ENCODE assay signal across 24 cellular contexts in genomic region chr11:46341454-46341853, GRCh38. TPM values are rescaled to one million over a fixed set of nuclear protein-coding genes. Genes with fewer than 3 reads are reported as not detected.
DNase-seq lines count a peak whose midpoint lies in the region; ATAC-seq and TF ChIP-seq lines count a peak whose summit lies in the region.
"Had no signal": no experiment of that assay in that cellular context is flagged by ENCODE, and none has a peak within 500 bp of the region (broad histone marks: within the 10 kb centered on the region; RNA-seq: fewer than 3 reads in every experiment).

No MANE protein-coding gene starts in this region.

- H3K4me3 ChIP-seq in BLaER1, result no peak overlapping the region
- H3K4me3 ChIP-seq in lung, result no peak overlapping the region
- H3K4me3 ChIP-seq: skin epidermis had no signal

- H3K27me3 ChIP-seq in BLaER1 (peaks cover 8% of the 10 kb centered on the region; the same call in 1 of the 2 replicates), lung (ENCODE audit: control insufficient read depth, insufficient read depth) (no peaks in the 10 kb centered on the region)
- H3K27me3 ChIP-seq in CD4-positive, alpha-beta T cell (ENCODE audit: control insufficient read depth, insufficient read depth, low read length), result no peaks in the 10 kb centered on the region

- H3K27ac Mint-ChIP-seq in CD4-positive, alpha-beta T cell, result peak overlapping the region; percentile 80
- H3K27ac Mint-ChIP-seq in activated naive CD8-positive, alpha-beta T cell treated with anti-CD3 and anti-CD28 coated beads for 36 hours, result peak overlapping the region; percentile 1
- no peak overlapping the region for H3K27ac Mint-ChIP-seq in mesothelial cell of epicardium
- H3K27ac Mint-ChIP-seq: activated T-cell treated with anti-CD3 and anti-CD28 coated beads, Interleukin-2, amount 50 U/mL, for 72 hours; B cell; stimulated activated naive CD8-positive, alpha-beta T cell treated with anti-CD3 and anti-CD28 coated beads, Interleukin-15, Interleukin-2, amounts not matched to agents 100 ng/mL and 50 ng/mL, for 24 hours had no signal

- no peaks in the 10 kb centered on the region for H3K27me3 Mint-ChIP-seq in CD4-positive, alpha-beta T cell
- H3K27me3 Mint-ChIP-seq in activated naive CD8-positive, alpha-beta T cell treated with anti-CD3 and anti-CD28 coated beads for 36 hours, result no peaks in the 10 kb centered on the region
- H3K27me3 Mint-ChIP-seq in mesothelial cell of epicardium (ENCODE audit: low read depth), result peaks cover 2% of the 10 kb centered on the region
- H3K27me3 Mint-ChIP-seq: stimulated activated naive CD8-positive, alpha-beta T cell treated with anti-CD3 and anti-CD28 coated beads, Interleukin-15, Interleukin-2, amounts not matched to agents 100 ng/mL and 50 ng/mL, for 24 hours had no signal

- no peaks in the 10 kb centered on the region for H3K36me3 ChIP-seq in BLaER1
- H3K36me3 ChIP-seq in lung (ENCODE audit: control insufficient read depth in 2 of 2, insufficient read depth in 2 of 2, low read length in 2 of 2), result no peaks in the 10 kb centered on the region

- no peak for TF ChIP-seq CTCF in CD4-positive, alpha-beta T cell (IDR thresholded peaks at IDR 0.05)
- TF ChIP-seq CTCF in lung (IDR thresholded peaks at IDR 0.05; ENCODE audit: control extremely low read depth, extremely low read depth) (no peak), mesothelial cell of epicardium (IDR thresholded peaks at IDR 0.05; ENCODE audit: unreplicated experiment) (no peak)

- H3K4me1 ChIP-seq in BLaER1 (peaks cover 66% of the 10 kb centered on the region), lung (ENCODE audit: control insufficient read depth in 2 of 2, insufficient read depth in 2 of 2, low read length in 2 of 2) (peaks cover 5 to 28% of the 10 kb centered on the region in 2 donors)

- no peak overlapping the region for H3K9ac ChIP-seq in BLaER1

- H3K27ac ChIP-seq in BLaER1, result no peak overlapping the region
- H3K27ac ChIP-seq in CD4-positive, alpha-beta T cell (ENCODE audit: low read depth, low read length), result peak overlapping the region; percentile 58
- peak overlapping the region; percentile 10 to 86 for H3K27ac ChIP-seq in lung (ENCODE audit: low read depth in 1 of 2, low read length in 1 of 2)

- H3K9me3 ChIP-seq in BLaER1 (no peaks in the 10 kb centered on the region), lung (ENCODE audit: control insufficient read depth in 2 of 2, insufficient read depth in 1 of 2, low read length in 1 of 2) (no peaks in the 10 kb centered on the region)
- no peaks in the 10 kb centered on the region for H3K9me3 ChIP-seq in CD4-positive, alpha-beta T cell (ENCODE audit: control insufficient read depth, low read length)

- no peaks in the 10 kb centered on the region for H3K9me3 Mint-ChIP-seq in CD4-positive, alpha-beta T cell
- no peaks in the 10 kb centered on the region for H3K9me3 Mint-ChIP-seq in activated naive CD8-positive, alpha-beta T cell treated with anti-CD3 and anti-CD28 coated beads for 36 hours
- H3K9me3 Mint-ChIP-seq in mesothelial cell of epicardium, result no peaks in the 10 kb centered on the region
- H3K9me3 Mint-ChIP-seq: activated T-cell treated with anti-CD3 and anti-CD28 coated beads, Interleukin-2, amount 50 U/mL, for 72 hours; stimulated activated naive CD8-positive, alpha-beta T cell treated with anti-CD3 and anti-CD28 coated beads, Interleukin-15, Interleukin-2, amounts not matched to agents 100 ng/mL and 50 ng/mL, for 24 hours had no signal

- H3K36me3 Mint-ChIP-seq in CD4-positive, alpha-beta T cell (ENCODE audit: low read depth), result peaks cover 9% of the 10 kb centered on the region
- H3K36me3 Mint-ChIP-seq in activated naive CD8-positive, alpha-beta T cell treated with anti-CD3 and anti-CD28 coated beads for 36 hours, result no peaks in the 10 kb centered on the region
- no peaks in the 10 kb centered on the region for H3K36me3 Mint-ChIP-seq in mesothelial cell of epicardium

- intact Hi-C loops in CD4-positive, alpha-beta T cell (cut with DNase I, micrococcal nuclease), result loop anchor here in 1 of 2 experiments (10.0 kb wide), 1 partner anchor 193 kb away; no protein-coding TSS in a partner anchor

- WGBS in lung, 2 donors, result 90 to 93% methylated on average over 3 of the region's 3 CpGs

- no peaks in the 10 kb centered on the region for H4K20me1 ChIP-seq in BLaER1

- peak overlapping the region; percentile 75 for H3K4me2 ChIP-seq in BLaER1

- CTCF ChIA-PET in CD4-positive, alpha-beta T cell (lab: Charles Lee), result interaction anchor here (1.5 kb wide), 1 partner anchor 11 kb away, joined by 3 read pairs; no protein-coding TSS in a partner anchor

- POLR2A ChIA-PET in CD4-positive, alpha-beta T cell (lab: Charles Lee), result interaction anchor here (1.0 to 14.3 kb wide), 2 partner anchors 8 to 12 kb away, joined by 3 to 266 read pairs; no protein-coding TSS in a partner anchor

- no peak for DNase-seq in CD4-positive, alpha-beta T cell
- no peak for DNase-seq in activated naive CD8-positive, alpha-beta T cell treated with anti-CD3 and anti-CD28 coated beads for 36 hours
- no peak for DNase-seq in lung (ENCODE audit: low spot score)
- DNase-seq in NOMO-1 treated with dmso at 0.1 percent for 144 hours (lab: John Stamatoyannopoulos, UW; ENCODE audit: unreplicated experiment), result no peak
- DNase-seq in NCI-H2029 (lab: John Stamatoyannopoulos, UW), result no peak
- DNase-seq in mesothelial cell of epicardium (ENCODE audit: low spot score in 2 of 2, unreplicated experiment in 2 of 2), result no peak
- DNase-seq: activated CD4-positive, alpha-beta T cell treated with anti-CD3 and anti-CD28 coated beads for 1 hour; activated T-cell treated with anti-CD3 and anti-CD28 coated beads, Interleukin-2, amount 50 U/mL, for 72 hours; amniotic stem cell; MM.1S; NCI-H146; NCI-H774; PC-3; posterior cingulate gyrus; T-helper 9 cell had no signal

- no peak for ATAC-seq in CD4-positive, alpha-beta T cell (ENCODE audit: poor library complexity)
- ATAC-seq in lung (ENCODE audit: insufficient read depth, low FRiP score) (no peak), GM18511 (IDR thresholded peaks at IDR 0.05; ENCODE audit: unreplicated experiment) (no peak)
- ATAC-seq: activated T-cell treated with anti-CD3 and anti-CD28 coated beads, Interleukin-2, amount 50 U/mL, for 72 hours; esophagus mucosa; PC-3 had no signal

- peaks cover 94% of the 10 kb centered on the region for H3K4me1 Mint-ChIP-seq in CD4-positive, alpha-beta T cell (ENCODE audit: low read depth)
- peaks cover 46% of the 10 kb centered on the region for H3K4me1 Mint-ChIP-seq in activated naive CD8-positive, alpha-beta T cell treated with anti-CD3 and anti-CD28 coated beads for 36 hours
- H3K4me1 Mint-ChIP-seq in mesothelial cell of epicardium, result peaks cover 49% of the 10 kb centered on the region

- H3K4me3 Mint-ChIP-seq in CD4-positive, alpha-beta T cell, result peak overlapping the region; percentile 42
- H3K4me3 Mint-ChIP-seq in activated naive CD8-positive, alpha-beta T cell treated with anti-CD3 and anti-CD28 coated beads for 36 hours, result no peak overlapping the region
- no peak overlapping the region for H3K4me3 Mint-ChIP-seq in mesothelial cell of epicardium
- H3K4me3 Mint-ChIP-seq: activated T-cell treated with anti-CD3 and anti-CD28 coated beads, Interleukin-2, amount 50 U/mL, for 72 hours; B cell; stimulated activated naive CD8-positive, alpha-beta T cell treated with anti-CD3 and anti-CD28 coated beads, Interleukin-15, Interleukin-2, amounts not matched to agents 100 ng/mL and 50 ng/mL, for 24 hours had no signal

RNA-seq across cellular contexts. Expression of gene DGKZ, which starts 5.8 kb away (rescaled TPM):
- total RNA-seq in CD4-positive, alpha-beta T cell, result 100 to 1,000 TPM; 159 to 166 TPM
- 100 to 1,000 TPM in 1 of 2 experiments, 10 to 100 TPM in 1; 100.0 to 101 TPM for total RNA-seq in activated naive CD8-positive, alpha-beta T cell treated with anti-CD3 and anti-CD28 coated beads for 36 hours
- 10 to 100 TPM; 33.3 to 63.2 TPM for total RNA-seq in lung
- polyA plus RNA-seq in lung, result 10 to 100 TPM; 42.2 to 46.0 TPM
- 46.3 to 50.6 TPM (median 46.5 TPM) in 3 replicates for total RNA-seq in mesothelial cell of epicardium

RNA-seq across cellular contexts. Expression of gene MDK, which starts 40.0 kb away (rescaled TPM):
- total RNA-seq in CD4-positive, alpha-beta T cell, result 1 to 10 TPM; 5.5 to 6.5 TPM
- total RNA-seq in activated naive CD8-positive, alpha-beta T cell treated with anti-CD3 and anti-CD28 coated beads for 36 hours, result 1 to 10 TPM; 3.4 to 3.6 TPM
- 100 to 1,000 TPM in 1 of 2 donors, 10 to 100 TPM in 1; 52.1 to 134 TPM for total RNA-seq in lung
- polyA plus RNA-seq in lung, result 10 to 100 TPM; 26.9 to 30.9 TPM
- total RNA-seq in mesothelial cell of epicardium, result 1,547 to 1,604 TPM (median 1,586 TPM) in 3 replicates

RNA-seq across cellular contexts. Expression of gene CHRM4, which starts 50.1 kb away (rescaled TPM):
- 1 to 10 TPM; 3.2 to 3.7 TPM for total RNA-seq in CD4-positive, alpha-beta T cell
- total RNA-seq in activated naive CD8-positive, alpha-beta T cell treated with anti-CD3 and anti-CD28 coated beads for 36 hours, result under 1 TPM in 1 of 2 experiments, not detected in 1; 0.14 TPM
- total RNA-seq in lung, result under 1 TPM in 1 of 2 donors, not detected in 1; 0.28 TPM
- under 1 TPM; 0.05 to 0.10 TPM for polyA plus RNA-seq in lung
- total RNA-seq in mesothelial cell of epicardium, result 0.42 to 0.68 TPM (median 0.51 TPM) in 3 replicates
- total RNA-seq: activated CD8-positive, alpha-beta memory T cell treated with anti-CD3 and anti-CD28 coated beads for 36 hours; PC-3; ureter had no signal
- polyA plus RNA-seq: liver had no signal

Comparison
In these comparisons a context has a peak if more than half of its experiments do, and no peak if none do; other contexts are left out.
1. RNA of gene MDK, which starts 40.0 kb away (total RNA-seq): 1,547 to 1,604 TPM in mesothelial cell of epicardium; 52.1 to 134 TPM in lung, 5.5 to 6.5 TPM in CD4-positive, alpha-beta T cell and 3.4 to 3.6 TPM in activated naive CD8-positive, alpha-beta T cell treated with anti-CD3 and anti-CD28 coated beads for 36 hours; every median in the first group is over 10 times any median in the second.